Comparison of ENCODE assay signal across 22 cellular contexts in the genomic region with DNA sequence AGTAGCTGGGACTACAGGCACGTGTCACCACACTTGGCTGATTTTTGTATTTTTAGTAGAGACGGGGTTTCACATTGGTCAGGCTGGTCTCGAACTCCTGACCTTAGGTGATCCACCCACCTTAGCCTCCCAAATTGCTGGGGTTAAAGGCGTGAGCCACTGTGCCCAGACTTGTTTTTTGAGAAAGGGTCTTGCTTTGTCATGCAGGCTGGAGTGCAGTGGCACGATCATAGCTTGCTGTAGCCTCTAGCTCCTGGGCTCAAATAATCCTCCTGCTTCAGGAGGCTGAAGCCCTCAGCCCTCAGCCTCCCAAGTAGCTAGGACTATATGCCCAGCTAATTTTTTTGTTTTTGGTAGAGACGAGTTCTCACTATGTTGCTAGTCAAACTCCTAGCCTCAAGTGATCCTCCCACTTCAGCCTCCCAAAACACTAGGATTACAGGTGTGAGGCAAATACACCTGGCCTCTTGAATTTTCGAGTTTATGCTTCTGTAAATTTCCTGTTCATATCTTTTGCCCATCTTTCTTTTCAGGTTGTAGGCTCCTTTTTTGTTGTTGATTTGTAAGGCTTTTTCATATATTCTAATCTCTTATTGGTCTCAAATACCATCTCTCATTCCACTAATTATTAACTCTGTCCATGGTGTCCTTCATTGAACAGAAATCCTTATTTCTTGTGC.
"Had no signal": no experiment of that assay in that cellular context is flagged by ENCODE, and none has a peak within 500 bp of the region (broad histone marks: within the 10 kb centered on the region; RNA-seq: fewer than 3 reads in every experiment).

No MANE protein-coding gene starts in this region.

- H3K4me2 ChIP-seq: KMS-11 had no signal

- ATAC-seq: HepG2 had no signal

- H3K27ac ChIP-seq: KMS-11, SJSA1, SK-N-MC had no signal

- H3K4me3 ChIP-seq: SJSA1, SK-N-MC had no signal

- H3K9ac ChIP-seq: KMS-11 had no signal

- H3K9me3 ChIP-seq: SJSA1 had no signal

- H3K27me3 ChIP-seq: SJSA1 had no signal

- DNase-seq: IMR-90, Kasumi-1, MV-4-11, NCI-H1048, NCI-H1105, NCI-H1417, NCI-H1436 treated with DMSO at 0.1 percent for 48 hours, NCI-H1694, NCI-H187 treated with DMSO at 0.1 percent for 48 hours, NCI-H2029 treated with DMSO at 0.1 percent for 48 hours, NCI-H2227 treated with DMSO at 0.1 percent for 48 hours, NCI-H524, NCI-H526 treated with DMSO at 0.1 percent for 48 hours, NCI-H748 treated with DMSO at 0.1 percent for 48 hours, Right ventricle myocardium superior, RPMI8226, SIG-M5 had no signal

- FAIRE-seq: HepG2, RCC 7860 had no signal
